20 cellular contexts compared by ENCODE assay signal in genomic region chr13:55298201-55298600, GRCh38.
DNase-seq lines count a peak whose midpoint lies in the region; ATAC-seq and TF ChIP-seq lines count a peak whose summit lies in the region.
"Had no signal": no experiment of that assay in that cellular context is flagged by ENCODE, and none has a peak within 500 bp of the region (broad histone marks: within the 10 kb centered on the region; RNA-seq: fewer than 3 reads in every experiment).

No MANE protein-coding gene starts in this region.

- H2BK5ac ChIP-seq in H9 (ENCODE audit: insufficient read length, low read length): no peak overlapping the region

- H3K9ac ChIP-seq in H9 (ENCODE audit: extremely low read depth, insufficient read length, low read length) (no peak overlapping the region), endodermal cell (ENCODE audit: extremely low read depth, low read length, poor library complexity, severe bottlenecking) (no peak overlapping the region)
- H3K9ac ChIP-seq: BLaER1 had no signal

- no peak overlapping the region for H3K4me3 ChIP-seq in endodermal cell (ENCODE audit: low read length)
- H3K4me3 ChIP-seq in stomach: no peak overlapping the region
- H3K4me3 ChIP-seq in mucosa of descending colon: no peak overlapping the region
- H3K4me3 ChIP-seq: BLaER1, GM12878 had no signal

- TF ChIP-seq POLR2A in stomach (IDR thresholded peaks at IDR 0.05): no peak

- H3K9me3 Mint-ChIP-seq in H9 (peaks cover 0 to 4% of the 10 kb centered on the region in 2 experiments; a peak in 2 of 5 replicates), endodermal cell (peaks cover 14% of the 10 kb centered on the region)

- H3K4me1 ChIP-seq in H9 (ENCODE audit: insufficient read depth, low read length) (no peaks in the 10 kb centered on the region), endodermal cell (ENCODE audit: control insufficient read depth, insufficient read depth, low read length) (no peaks in the 10 kb centered on the region), stomach (no peaks in the 10 kb centered on the region), mucosa of descending colon (ENCODE audit: low read depth) (no peaks in the 10 kb centered on the region)
- H3K4me1 ChIP-seq: BLaER1, Caco-2 had no signal

- no peak overlapping the region for H3K27ac Mint-ChIP-seq in H9
- no peak overlapping the region for H3K27ac Mint-ChIP-seq in endodermal cell
- H3K27ac Mint-ChIP-seq: B cell; CD4-positive, CD25-positive, alpha-beta regulatory T cell; CD8-positive, alpha-beta T cell had no signal

- no peaks in the 10 kb centered on the region for H3K27me3 Mint-ChIP-seq in H9 (ENCODE audit: low read depth)
- no peaks in the 10 kb centered on the region for H3K27me3 Mint-ChIP-seq in endodermal cell (ENCODE audit: insufficient read depth)
- H3K27me3 Mint-ChIP-seq: B cell; CD4-positive, CD25-positive, alpha-beta regulatory T cell had no signal

- no peak overlapping the region for H4K91ac ChIP-seq in H9 (ENCODE audit: insufficient read length, low read depth, low read length)

- H3K4ac ChIP-seq in H9 (ENCODE audit: low read depth, low read length): no peak overlapping the region

- intact Hi-C loops in stomach (cut with DNase I; ENCODE audit: low total_unique reads): no loop called here
- intact Hi-C loops in mucosa of descending colon (cut with DNase I, micrococcal nuclease): no loop called here

- H3K9me3 ChIP-seq in H9 (ENCODE audit: control insufficient read depth, low read depth, low read length) (no peaks in the 10 kb centered on the region), endodermal cell (ENCODE audit: control insufficient read depth, low read length) (no peaks in the 10 kb centered on the region), stomach (peaks cover 0 to 20% (median 9%) of the 10 kb centered on the region in 4 donors), mucosa of descending colon (peaks cover 44% of the 10 kb centered on the region)
- H3K9me3 ChIP-seq: Caco-2 had no signal

- no peaks in the 10 kb centered on the region for H3K4me1 Mint-ChIP-seq in H9
- peaks cover 15% of the 10 kb centered on the region for H3K4me1 Mint-ChIP-seq in endodermal cell
- H3K4me1 Mint-ChIP-seq: B cell; CD4-positive, CD25-positive, alpha-beta regulatory T cell had no signal

- no peak overlapping the region for H3K4me3 Mint-ChIP-seq in H9
- H3K4me3 Mint-ChIP-seq in endodermal cell: no peak overlapping the region
- H3K4me3 Mint-ChIP-seq: B cell; CD4-positive, CD25-positive, alpha-beta regulatory T cell; CD8-positive, alpha-beta T cell had no signal

- H3K14ac ChIP-seq in H9 (ENCODE audit: insufficient read depth, low read length): no peak overlapping the region

- H2AFZ ChIP-seq in H9 (ENCODE audit: low read length): no peak overlapping the region

- no peak for ATAC-seq in mucosa of descending colon
- ATAC-seq: CD8-positive, alpha-beta T cell; GM12878; HCT116 had no signal

- no peak overlapping the region for H3K23ac ChIP-seq in H9 (ENCODE audit: insufficient read length, low read depth, low read length)

- no peaks in the 10 kb centered on the region for H4K20me1 ChIP-seq in H9 (ENCODE audit: control insufficient read depth, insufficient read depth, insufficient read length)
- H4K20me1 ChIP-seq: BLaER1 had no signal

- H3K36me3 Mint-ChIP-seq in H9 (ENCODE audit: insufficient read depth in 1 of 3, low read depth in 3 of 3) (peaks cover 0 to 9% (median 5%) of the 10 kb centered on the region in 3 experiments; a peak in 3 of 7 replicates), endodermal cell (ENCODE audit: low read depth) (no peaks in the 10 kb centered on the region)
- H3K36me3 Mint-ChIP-seq: CD4-positive, CD25-positive, alpha-beta regulatory T cell; CD8-positive, alpha-beta T cell had no signal

- H3K79me1 ChIP-seq in H9 (ENCODE audit: insufficient read depth, low read depth, low read length, poor library complexity, severe bottlenecking): no peaks in the 10 kb centered on the region

- H2AK5ac ChIP-seq in H9 (ENCODE audit: insufficient read length, low read length): no peak overlapping the region

- H3K56ac ChIP-seq in H9 (ENCODE audit: insufficient read length, low read depth, low read length): no peak overlapping the region

- no peak overlapping the region for H2BK120ac ChIP-seq in H9 (ENCODE audit: low read depth, low read length, poor library complexity, severe bottlenecking)

- no peak overlapping the region for H2BK20ac ChIP-seq in H9 (ENCODE audit: low read depth, low read length, poor library complexity, severe bottlenecking)

- no peak overlapping the region for H2BK15ac ChIP-seq in H9 (ENCODE audit: low read depth, low read length)

- no peak overlapping the region for H4K8ac ChIP-seq in H9 (replicated peaks; ENCODE audit: insufficient read length, low read depth, low read length)

- DNase-seq in H9 (no peak), endodermal cell (no peak), iPS-NIHi7 (ENCODE audit: extremely low spot score) (peak; percentile 20), stomach (no peak), mucosa of descending colon (no peak), NCI-H146 (lab: John Stamatoyannopoulos, UW) (no peak)
- DNase-seq: Caco-2; CD4-positive, CD25-positive, alpha-beta regulatory T cell; CD8-positive, alpha-beta T cell; DMS 273 treated with DMSO at 0.1 percent for 48 hours; DMS79; EL; GDM1; GOT3; H7 had no signal

- H3K4me2 ChIP-seq in H9 (ENCODE audit: insufficient read depth, insufficient read length, low read length): no peak overlapping the region
- H3K4me2 ChIP-seq: BLaER1 had no signal

- no peaks in the 10 kb centered on the region for H3K79me2 ChIP-seq in H9 (ENCODE audit: insufficient read depth, low read length)

- H3K27ac ChIP-seq in H9 (ENCODE audit: insufficient read length, low read depth, low read length) (no peak overlapping the region), endodermal cell (ENCODE audit: low read depth, low read length) (no peak overlapping the region), stomach (no peak overlapping the region)
- H3K27ac ChIP-seq: BLaER1, C4-2B had no signal

- H3T11ph ChIP-seq in H9 (ENCODE audit: low read length): no peak overlapping the region

- no peak overlapping the region for H3K18ac ChIP-seq in H9 (ENCODE audit: insufficient read length, low read depth, low read length)

- H3K23me2 ChIP-seq in H9 (ENCODE audit: insufficient read length, low read depth, low read length, poor library complexity, severe bottlenecking): no peaks in the 10 kb centered on the region

- H3K36me3 ChIP-seq in endodermal cell (ENCODE audit: control insufficient read depth, insufficient read depth, low read length) (no peaks in the 10 kb centered on the region), stomach (no peaks in the 10 kb centered on the region), mucosa of descending colon (ENCODE audit: low read depth) (no peaks in the 10 kb centered on the region)
- H3K36me3 ChIP-seq: BLaER1 had no signal

- H4K5ac ChIP-seq in H9 (ENCODE audit: insufficient read length, low read depth, low read length): no peak overlapping the region

- no CpG with 5 or more reads among the region's 1 CpG for WGBS in H9 (ENCODE audit: extremely low coverage, insufficient read length, low lambda C conversion rate)
- WGBS in endodermal cell (ENCODE audit: insufficient coverage in 1 of 2, insufficient read length in 1 of 2), 2 experiments: 94 to 100% methylated on average over 1 of the region's 1 CpG
- WGBS in stomach, 5 donors: 80 to 97% (median 92%) methylated on average over 1 of the region's 1 CpG

- TF ChIP-seq CTCF in H9 (conservative IDR thresholded peaks at IDR 0.05): peak; percentile 44
- TF ChIP-seq CTCF in endodermal cell (conservative IDR thresholded peaks at IDR 0.05): peak; percentile 40
- TF ChIP-seq CTCF in stomach (IDR thresholded peaks at IDR 0.05): no peak
- TF ChIP-seq CTCF in mucosa of descending colon (IDR thresholded peaks at IDR 0.05): no peak

- no peak for TF ChIP-seq EP300 in stomach (IDR thresholded peaks at IDR 0.05)

- H2BK12ac ChIP-seq in H9 (ENCODE audit: insufficient read length, low read depth, low read length): no peak overlapping the region

- H3K27me3 ChIP-seq in H9 (ENCODE audit: insufficient read depth, low read length): no peaks in the 10 kb centered on the region
- no peaks in the 10 kb centered on the region for H3K27me3 ChIP-seq in endodermal cell (ENCODE audit: control insufficient read depth, insufficient read depth, low read length, poor library complexity, severe bottlenecking)
- H3K27me3 ChIP-seq in stomach: no peaks in the 10 kb centered on the region
- H3K27me3 ChIP-seq: BLaER1 had no signal

Comparison
In these comparisons a context has a peak if more than half of its experiments do, and no peak if none do; other contexts are left out.
1. CTCF ChIP-seq: peak in H9 (single experiment) and endodermal cell (single experiment); none in stomach (0 of 7) and mucosa of descending colon (single experiment).